In genomic region chrX:57817302-57817701, GRCh38 we compare ENCODE assay signal across 14 cellular contexts.
DNase-seq lines count a peak whose midpoint lies in the region; ATAC-seq and TF ChIP-seq lines count a peak whose summit lies in the region.
"Had no signal": no experiment of that assay in that cellular context is flagged by ENCODE, and none has a peak within 500 bp of the region (broad histone marks: within the 10 kb centered on the region; RNA-seq: fewer than 3 reads in every experiment).

No MANE protein-coding gene starts in this region.

- no peak for ATAC-seq in GM19452 (IDR thresholded peaks at IDR 0.05; ENCODE audit: unreplicated experiment)
- ATAC-seq in activated naive CD4-positive, alpha-beta T cell treated with anti-CD3 and anti-CD28 coated beads, Interleukin-2, amount 50 U/mL, for 72 hours = no peak
- ATAC-seq: activated T-cell treated with anti-CD3 and anti-CD28 coated beads, Interleukin-2, amount 50 U/mL, for 4 hours; left colon had no signal

- H3K27ac ChIP-seq in 22Rv1 (no peak overlapping the region), OCI-LY3 (ENCODE audit: low read length) (no peak overlapping the region)

- peaks cover 9% of the 10 kb centered on the region for H3K9me3 Mint-ChIP-seq in activated naive CD4-positive, alpha-beta T cell treated with anti-CD3 and anti-CD28 coated beads for 36 hours
- H3K9me3 Mint-ChIP-seq in activated naive CD4-positive, alpha-beta T cell treated with anti-CD3 and anti-CD28 coated beads, Interleukin-2, amount 50 U/mL, for 72 hours = peaks cover 13 to 15% of the 10 kb centered on the region in 2 donors
- H3K9me3 Mint-ChIP-seq: activated T-cell treated with anti-CD3 and anti-CD28 coated beads, Interleukin-2, amount 50 U/mL, for 4 hours had no signal

- no peaks in the 10 kb centered on the region for H3K9me3 ChIP-seq in OCI-LY3 (ENCODE audit: insufficient read depth, low read length)

- no peaks in the 10 kb centered on the region for H3K79me2 ChIP-seq in OCI-LY3 (ENCODE audit: low read length)

- H3K36me3 ChIP-seq in OCI-LY3 (replicated peaks; ENCODE audit: low read depth, low read length) = no peaks in the 10 kb centered on the region

- no peak overlapping the region for H2AFZ ChIP-seq in OCI-LY3 (ENCODE audit: low read depth, low read length)

- H4K20me1 ChIP-seq in OCI-LY3 (ENCODE audit: insufficient read depth, low read length) = no peaks in the 10 kb centered on the region

- no peaks in the 10 kb centered on the region for H3K4me1 Mint-ChIP-seq in activated naive CD4-positive, alpha-beta T cell treated with anti-CD3 and anti-CD28 coated beads for 36 hours (ENCODE audit: low read depth)

- peaks cover 2% of the 10 kb centered on the region for H3K27me3 Mint-ChIP-seq in activated naive CD4-positive, alpha-beta T cell treated with anti-CD3 and anti-CD28 coated beads for 36 hours (ENCODE audit: low read depth)

- H3K9ac ChIP-seq in OCI-LY3 (ENCODE audit: low read length) = no peak overlapping the region

- peaks cover 4% of the 10 kb centered on the region; the same call in 1 of the 2 replicates for H3K4me1 ChIP-seq in OCI-LY3 (ENCODE audit: low read length)

- TF ChIP-seq CTCF in 22Rv1 (IDR thresholded peaks at IDR 0.05) (peak; percentile 35), OCI-LY3 (IDR thresholded peaks at IDR 0.05; ENCODE audit: low read depth, low read length) (peak; percentile 42; the same call in 1 of the 2 replicates), epithelial cell of proximal tubule (conservative IDR thresholded peaks at IDR 0.05; ENCODE audit: low read depth, low read length) (peak; percentile 41)

- DNase-seq in GM03348 (ENCODE audit: low spot score) (peak; percentile 6), epithelial cell of proximal tubule (ENCODE audit: low read depth) (no peak)
- no peak for DNase-seq in activated CD4-positive, CD25-positive, alpha-beta regulatory T cell treated with anti-CD3 and anti-CD28 coated beads, Interleukin-2, amount 50 U/mL, for 72 hours
- no peak for DNase-seq in activated naive CD4-positive, alpha-beta T cell treated with anti-CD3 and anti-CD28 coated beads for 36 hours
- DNase-seq in activated naive CD4-positive, alpha-beta T cell treated with anti-CD3 and anti-CD28 coated beads, Interleukin-2, amount 50 U/mL, for 72 hours (ENCODE audit: low spot score in 2 of 2) = no peak
- DNase-seq: activated T-cell treated with anti-CD3 and anti-CD28 coated beads, Interleukin-2, amount 50 U/mL, for 4 hours; DMS153; effector CD8-positive, alpha-beta T cell; left colon; NCI-H1092; SW 1271 had no signal

- H3K4me2 ChIP-seq in OCI-LY3 (ENCODE audit: low read length) = no peak overlapping the region

- H3K36me3 Mint-ChIP-seq in activated naive CD4-positive, alpha-beta T cell treated with anti-CD3 and anti-CD28 coated beads for 36 hours (ENCODE audit: low read depth) = no peaks in the 10 kb centered on the region
- peaks cover 0 to 18% of the 10 kb centered on the region in 2 donors for H3K36me3 Mint-ChIP-seq in activated naive CD4-positive, alpha-beta T cell treated with anti-CD3 and anti-CD28 coated beads, Interleukin-2, amount 50 U/mL, for 72 hours

- no peak overlapping the region for H3K4me3 Mint-ChIP-seq in activated naive CD4-positive, alpha-beta T cell treated with anti-CD3 and anti-CD28 coated beads for 36 hours
- H3K4me3 Mint-ChIP-seq: activated T-cell treated with anti-CD3 and anti-CD28 coated beads, Interleukin-2, amount 50 U/mL, for 4 hours had no signal

- H3K27ac Mint-ChIP-seq in activated naive CD4-positive, alpha-beta T cell treated with anti-CD3 and anti-CD28 coated beads for 36 hours = no peak overlapping the region
- H3K27ac Mint-ChIP-seq in activated naive CD4-positive, alpha-beta T cell treated with anti-CD3 and anti-CD28 coated beads, Interleukin-2, amount 50 U/mL, for 72 hours = no peak overlapping the region

- intact Hi-C loops in activated naive CD4-positive, alpha-beta T cell treated with anti-CD3 and anti-CD28 coated beads for 36 hours (cut with micrococcal nuclease) = no loop called here

- H3K4me3 ChIP-seq in OCI-LY3 (ENCODE audit: low read length) (no peak overlapping the region), epithelial cell of proximal tubule (ENCODE audit: low read depth, low read length) (no peak overlapping the region)

- CTCF ChIA-PET in activated naive CD4-positive, alpha-beta T cell treated with anti-CD3 and anti-CD28 coated beads for 36 hours (lab: Charles Lee) = no interaction called here

- no peaks in the 10 kb centered on the region for H3K27me3 ChIP-seq in OCI-LY3 (ENCODE audit: low read depth, low read length)
